23 cellular contexts compared by ENCODE assay signal in the genomic region with DNA sequence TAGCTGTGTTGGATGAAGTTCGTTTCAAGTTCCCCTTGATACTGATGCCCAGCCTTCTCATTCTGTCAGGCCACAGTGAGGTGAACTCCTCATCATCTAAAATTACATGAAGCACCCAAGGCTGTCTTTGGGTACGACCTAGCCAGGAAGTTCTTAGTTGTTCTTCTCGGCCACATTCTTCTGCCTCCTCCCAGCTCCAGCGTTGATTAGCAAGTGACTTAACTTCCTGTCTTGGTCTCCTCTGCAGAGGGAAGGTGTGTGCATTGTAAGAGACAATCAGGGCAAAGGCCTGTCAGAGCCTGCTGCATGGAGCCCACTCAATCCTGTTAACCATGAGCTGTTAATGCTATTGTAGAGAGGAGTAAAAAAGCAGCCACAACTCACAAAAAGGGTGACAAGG. TPM values are rescaled to one million over a fixed set of nuclear protein-coding genes. Genes with fewer than 3 reads are reported as not detected.
"Had no signal": no experiment of that assay in that cellular context is flagged by ENCODE, and none has a peak within 500 bp of the region (broad histone marks: within the 10 kb centered on the region; RNA-seq: fewer than 3 reads in every experiment).

No MANE protein-coding gene starts in this region.

- DNase-seq: effector CD4-positive, alpha-beta T cell; endodermal cell; erythroblast; foreskin keratinocyte; kidney; left cardiac atrium; left ventricle myocardium inferior; mesendoderm; naive B cell; spleen; stimulated activated CD4-positive, alpha-beta T cell treated with anti-CD3 and anti-CD28 coated beads, Interleukin-15, amount 100 ng/mL, for 24 hours; stimulated activated CD4-positive, alpha-beta T cell treated with anti-CD3 and anti-CD28 coated beads, Interleukin-1b, Interleukin-23, amount 100 ng/mL, for 48 hours; stimulated activated CD4-positive, alpha-beta T cell treated with anti-CD3 and anti-CD28 coated beads, Interleukin-4, amount 100 ng/mL, for 24 hours; stimulated activated naive B cell treated with anti-CD40 and anti-IgM and Interleukin-4, amounts not matched to agents 10 μg/mL and 1 μg/mL and 100 μg/mL, for 72 hours; stimulated activated naive CD8-positive, alpha-beta T cell treated with anti-CD3 and anti-CD28 coated beads, Interleukin-15, amount 100 ng/mL, for 72 hours; testis; upper lobe of right lung had no signal

- H3K4me1 Mint-ChIP-seq: naive B cell; stimulated activated naive B cell treated with anti-CD40 and anti-IgM and Interleukin-4, amounts not matched to agents 10 μg/mL and 1 μg/mL and 100 μg/mL, for 72 hours had no signal

- FAIRE-seq: endothelial cell of umbilical vein, kidney had no signal

- H3K4me3 ChIP-seq: left ventricle myocardium inferior, lung, spleen, testis, tibial nerve, upper lobe of right lung, vagina had no signal

- H3K4me3 Mint-ChIP-seq: endodermal cell; stimulated activated naive B cell treated with anti-CD40 and anti-IgM and Interleukin-4, amounts not matched to agents 10 μg/mL and 1 μg/mL and 100 μg/mL, for 72 hours; stimulated activated naive CD8-positive, alpha-beta T cell treated with anti-CD3 and anti-CD28 coated beads, Interleukin-15, amount 100 ng/mL, for 72 hours had no signal

- H3K27ac Mint-ChIP-seq: endodermal cell; naive B cell; stimulated activated naive B cell treated with anti-CD40 and anti-IgM and Interleukin-4, amounts not matched to agents 10 μg/mL and 1 μg/mL and 100 μg/mL, for 72 hours had no signal

- ATAC-seq: foreskin keratinocyte; left cardiac atrium; sciatic nerve; stimulated activated naive B cell treated with anti-CD40 and anti-IgM and Interleukin-4, amounts not matched to agents 10 μg/mL and 1 μg/mL and 100 μg/mL, for 72 hours; stimulated activated naive CD8-positive, alpha-beta T cell treated with anti-CD3 and anti-CD28 coated beads, Interleukin-15, amount 100 ng/mL, for 72 hours; upper lobe of right lung had no signal

RNA-seq across cellular contexts. Expression of gene CPXM2, which starts 43.2 kb away (rescaled TPM):
- total RNA-seq: foreskin keratinocyte had no signal
- polyA plus RNA-seq: foreskin keratinocyte, neural cell had no signal
